27 cellular contexts compared by ENCODE assay signal in the genomic region with DNA sequence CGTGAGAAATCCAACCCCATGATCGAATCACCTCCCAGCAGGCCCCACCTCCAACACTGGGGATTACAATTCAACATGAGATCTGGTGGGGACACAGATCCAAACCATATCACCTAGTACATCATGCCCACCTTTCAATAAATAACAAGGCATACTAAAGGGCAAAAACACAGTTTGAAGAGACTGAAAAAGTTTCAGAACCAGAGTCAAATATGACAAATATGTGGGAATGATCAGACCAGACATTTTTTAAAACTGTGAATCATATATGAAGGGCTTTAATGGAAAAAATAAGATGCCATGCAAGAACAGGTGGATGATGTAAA.
DNase-seq lines count a peak whose midpoint lies in the region; ATAC-seq and TF ChIP-seq lines count a peak whose summit lies in the region.
"Had no signal": no experiment of that assay in that cellular context is flagged by ENCODE, and none has a peak within 500 bp of the region (broad histone marks: within the 10 kb centered on the region; RNA-seq: fewer than 3 reads in every experiment).

No MANE protein-coding gene starts in this region.

- peaks cover 61% of the 10 kb centered on the region for H3K36me3 Mint-ChIP-seq in activated CD8-positive, alpha-beta T cell treated with anti-CD3 and anti-CD28 coated beads for 36 hours (ENCODE audit: low read depth)
- peaks cover 42% of the 10 kb centered on the region for H3K36me3 Mint-ChIP-seq in activated CD8-positive, alpha-beta T cell treated with anti-CD3 and anti-CD28 coated beads, Interleukin-2, amount 10 ng/mL, durations not matched to agents 7 days and 5 days (ENCODE audit: low read depth)
- peaks cover 38% of the 10 kb centered on the region for H3K36me3 Mint-ChIP-seq in CD8-positive, alpha-beta T cell
- peaks cover 16% of the 10 kb centered on the region for H3K36me3 Mint-ChIP-seq in memory B cell

- no peaks in the 10 kb centered on the region for H3K27me3 Mint-ChIP-seq in activated CD8-positive, alpha-beta T cell treated with anti-CD3 and anti-CD28 coated beads for 36 hours
- no peaks in the 10 kb centered on the region for H3K27me3 Mint-ChIP-seq in activated CD8-positive, alpha-beta T cell treated with anti-CD3 and anti-CD28 coated beads, Interleukin-2, amount 10 ng/mL, durations not matched to agents 7 days and 5 days (ENCODE audit: low read depth)
- no peaks in the 10 kb centered on the region for H3K27me3 Mint-ChIP-seq in CD8-positive, alpha-beta T cell (ENCODE audit: low read depth)
- H3K27me3 Mint-ChIP-seq in memory B cell = no peaks in the 10 kb centered on the region
- H3K27me3 Mint-ChIP-seq: effector memory CD8-positive, alpha-beta T cell; naive thymus-derived CD4-positive, alpha-beta T cell had no signal

- no peaks in the 10 kb centered on the region for H4K20me1 ChIP-seq in OCI-LY1 (ENCODE audit: insufficient read depth, low read length)

- CTCF ChIA-PET in activated CD8-positive, alpha-beta T cell treated with anti-CD3 and anti-CD28 coated beads for 36 hours (lab: Charles Lee) = no interaction called here
- CTCF ChIA-PET in activated CD8-positive, alpha-beta T cell treated with anti-CD3 and anti-CD28 coated beads, Interleukin-2, amount 10 ng/mL, durations not matched to agents 7 days and 5 days (lab: Charles Lee) = no interaction called here
- CTCF ChIA-PET in CD8-positive, alpha-beta T cell (lab: Charles Lee) = no interaction called here

- intact Hi-C loops in activated CD8-positive, alpha-beta T cell treated with anti-CD3 and anti-CD28 coated beads for 36 hours (cut with micrococcal nuclease) = no loop called here
- intact Hi-C loops in CD8-positive, alpha-beta T cell (cut with DNase I, micrococcal nuclease) = no loop called here

- no peaks in the 10 kb centered on the region for H3K79me2 ChIP-seq in OCI-LY1 (ENCODE audit: insufficient read depth, low read length)

- no peaks in the 10 kb centered on the region for H3K9me3 ChIP-seq in CD8-positive, alpha-beta T cell (ENCODE audit: low read length)
- H3K9me3 ChIP-seq in OCI-LY1 (ENCODE audit: low read length) = no peaks in the 10 kb centered on the region
- H3K9me3 ChIP-seq: A549, upper lobe of left lung had no signal

- H3K4me2 ChIP-seq in OCI-LY1 (ENCODE audit: low read length) = peak overlapping the region; percentile 41
- H3K4me2 ChIP-seq: A549 had no signal

- H3K4me3 Mint-ChIP-seq in activated CD8-positive, alpha-beta T cell treated with anti-CD3 and anti-CD28 coated beads for 36 hours = no peak overlapping the region
- no peak overlapping the region for H3K4me3 Mint-ChIP-seq in activated CD8-positive, alpha-beta T cell treated with anti-CD3 and anti-CD28 coated beads, Interleukin-2, amount 10 ng/mL, durations not matched to agents 7 days and 5 days
- no peak overlapping the region for H3K4me3 Mint-ChIP-seq in CD8-positive, alpha-beta T cell
- H3K4me3 Mint-ChIP-seq in memory B cell = no peak overlapping the region
- H3K4me3 Mint-ChIP-seq: activated naive CD4-positive, alpha-beta T cell treated with anti-CD3 and anti-CD28 coated beads for 36 hours; effector memory CD8-positive, alpha-beta T cell; mesothelial cell of epicardium had no signal

- no peaks in the 10 kb centered on the region for H3K27me3 ChIP-seq in CD8-positive, alpha-beta T cell (ENCODE audit: insufficient read depth, low read length)
- no peaks in the 10 kb centered on the region for H3K27me3 ChIP-seq in OCI-LY1 (ENCODE audit: insufficient read depth, low read length)
- H3K27me3 ChIP-seq: upper lobe of left lung had no signal

- no peak for DNase-seq in activated CD8-positive, alpha-beta T cell treated with anti-CD3 and anti-CD28 coated beads for 36 hours
- no peak for DNase-seq in activated CD8-positive, alpha-beta T cell treated with anti-CD3 and anti-CD28 coated beads, Interleukin-2, amount 10 ng/mL, durations not matched to agents 7 days and 5 days
- no peak for DNase-seq in CD8-positive, alpha-beta T cell
- DNase-seq in memory B cell (ENCODE audit: low spot score in 2 of 2) (no peak), NCI-H345 treated with DMSO at 0.1 percent for 48 hours (lab: John Stamatoyannopoulos, UW; ENCODE audit: unreplicated experiment) (no peak)
- DNase-seq in activated effector memory CD4-positive, alpha-beta T cell treated with Interleukin-2 at 50 U/mL for 16 hours = no peak
- DNase-seq: activated CD4-positive, alpha-beta T cell treated with anti-CD3 and anti-CD28 coated beads, Interleukin-2, amount 50 U/mL, for 4 hours; activated naive CD4-positive, alpha-beta T cell treated with anti-CD3 and anti-CD28 coated beads for 36 hours; AML-193; anterior cingulate cortex; DMS153; effector memory CD8-positive, alpha-beta T cell; erythroblast; head of caudate nucleus; naive thymus-derived CD4-positive, alpha-beta T cell; NCI-H1694; NCI-H510A; nucleus accumbens; T-helper 9 cell; upper lobe of left lung; WERI-Rb-1 had no signal

- POLR2A ChIA-PET in activated CD8-positive, alpha-beta T cell treated with anti-CD3 and anti-CD28 coated beads for 36 hours (lab: Charles Lee) = no interaction called here
- POLR2A ChIA-PET in activated CD8-positive, alpha-beta T cell treated with anti-CD3 and anti-CD28 coated beads, Interleukin-2, amount 10 ng/mL, durations not matched to agents 7 days and 5 days (lab: Charles Lee) = no interaction called here
- POLR2A ChIA-PET in CD8-positive, alpha-beta T cell (lab: Charles Lee) = no interaction called here

- no peak overlapping the region for H3K27ac ChIP-seq in CD8-positive, alpha-beta T cell (ENCODE audit: low read depth, low read length)
- H3K27ac ChIP-seq in OCI-LY1 (ENCODE audit: low read depth, low read length, poor library complexity, severe bottlenecking) = peak overlapping the region; percentile 90
- H3K27ac ChIP-seq: A549, coronary artery, upper lobe of left lung, WERI-Rb-1 had no signal

- peaks cover 5% of the 10 kb centered on the region for H3K4me1 ChIP-seq in CD8-positive, alpha-beta T cell (ENCODE audit: insufficient read depth, low read length)
- H3K4me1 ChIP-seq in OCI-LY1 (ENCODE audit: insufficient read depth, low read length, severe bottlenecking) = peaks cover 49% of the 10 kb centered on the region

- peak overlapping the region; percentile 22 for H3K27ac Mint-ChIP-seq in activated CD8-positive, alpha-beta T cell treated with anti-CD3 and anti-CD28 coated beads for 36 hours
- H3K27ac Mint-ChIP-seq in activated CD8-positive, alpha-beta T cell treated with anti-CD3 and anti-CD28 coated beads, Interleukin-2, amount 10 ng/mL, durations not matched to agents 7 days and 5 days = no peak overlapping the region
- H3K27ac Mint-ChIP-seq in CD8-positive, alpha-beta T cell = peak overlapping the region; percentile 24
- peak overlapping the region; percentile 84 for H3K27ac Mint-ChIP-seq in memory B cell
- H3K27ac Mint-ChIP-seq: mesothelial cell of epicardium had no signal

- peaks cover 56% of the 10 kb centered on the region for H3K4me1 Mint-ChIP-seq in activated CD8-positive, alpha-beta T cell treated with anti-CD3 and anti-CD28 coated beads for 36 hours (ENCODE audit: low read depth)
- peaks cover 24% of the 10 kb centered on the region for H3K4me1 Mint-ChIP-seq in activated CD8-positive, alpha-beta T cell treated with anti-CD3 and anti-CD28 coated beads, Interleukin-2, amount 10 ng/mL, durations not matched to agents 7 days and 5 days (ENCODE audit: low read depth)
- peaks cover 56% of the 10 kb centered on the region for H3K4me1 Mint-ChIP-seq in CD8-positive, alpha-beta T cell (ENCODE audit: low read depth)
- peaks cover 35% of the 10 kb centered on the region for H3K4me1 Mint-ChIP-seq in memory B cell

- no peak overlapping the region for H3K4me3 ChIP-seq in CD8-positive, alpha-beta T cell (ENCODE audit: low read depth, low read length)
- peak overlapping the region; percentile 18 for H3K4me3 ChIP-seq in OCI-LY1 (ENCODE audit: low read depth, low read length, poor library complexity, severe bottlenecking)
- H3K4me3 ChIP-seq: A549, coronary artery, upper lobe of left lung had no signal

- H3K9me3 Mint-ChIP-seq in activated CD8-positive, alpha-beta T cell treated with anti-CD3 and anti-CD28 coated beads for 36 hours = peaks cover 7% of the 10 kb centered on the region
- H3K9me3 Mint-ChIP-seq in activated CD8-positive, alpha-beta T cell treated with anti-CD3 and anti-CD28 coated beads, Interleukin-2, amount 10 ng/mL, durations not matched to agents 7 days and 5 days (ENCODE audit: insufficient read depth) = no peaks in the 10 kb centered on the region
- H3K9me3 Mint-ChIP-seq in CD8-positive, alpha-beta T cell = no peaks in the 10 kb centered on the region
- no peaks in the 10 kb centered on the region for H3K9me3 Mint-ChIP-seq in memory B cell
- H3K9me3 Mint-ChIP-seq: effector memory CD8-positive, alpha-beta T cell had no signal

- no peak for TF ChIP-seq CTCF in activated CD8-positive, alpha-beta T cell treated with anti-CD3 and anti-CD28 coated beads for 36 hours (IDR thresholded peaks at IDR 0.05)
- TF ChIP-seq CTCF in CD8-positive, alpha-beta T cell (IDR thresholded peaks at IDR 0.05) = no peak
- TF ChIP-seq CTCF in OCI-LY1 (IDR thresholded peaks at IDR 0.05; ENCODE audit: low read length) = no peak

- H3F3A ChIP-seq in OCI-LY1 (ENCODE audit: insufficient read depth, low read length) = no peaks in the 10 kb centered on the region

- H3K9ac ChIP-seq in OCI-LY1 (ENCODE audit: low read length) = peak overlapping the region; percentile 24; the same call in 1 of the 2 replicates

- H3K36me3 ChIP-seq in CD8-positive, alpha-beta T cell (ENCODE audit: insufficient read depth, low read length) = no peaks in the 10 kb centered on the region
- peaks cover 54% of the 10 kb centered on the region for H3K36me3 ChIP-seq in OCI-LY1 (ENCODE audit: insufficient read depth, low read length)
- H3K36me3 ChIP-seq: upper lobe of left lung, WERI-Rb-1 had no signal

- ATAC-seq in activated CD8-positive, alpha-beta T cell treated with anti-CD3 and anti-CD28 coated beads for 36 hours = no peak
- ATAC-seq in activated CD8-positive, alpha-beta T cell treated with anti-CD3 and anti-CD28 coated beads, Interleukin-2, amount 10 ng/mL, durations not matched to agents 7 days and 5 days = no peak
- no peak for ATAC-seq in CD8-positive, alpha-beta T cell
- ATAC-seq in memory B cell (ENCODE audit: low read depth) = no peak
- no peak for ATAC-seq in HG02870 (IDR thresholded peaks at IDR 0.05; ENCODE audit: unreplicated experiment)
- ATAC-seq: A549; effector memory CD8-positive, alpha-beta T cell; naive thymus-derived CD4-positive, alpha-beta T cell; SK-N-SH treated with all-trans-retinoic acid at 6 μM for 48 hours had no signal

- no peak overlapping the region for H2AFZ ChIP-seq in OCI-LY1 (ENCODE audit: low read length)

- no peaks in the 10 kb centered on the region for H3K9me2 ChIP-seq in OCI-LY1 (ENCODE audit: low read depth, low read length)
